Comparison of ENCODE assay signal across 6 cellular contexts in the genomic region with DNA sequence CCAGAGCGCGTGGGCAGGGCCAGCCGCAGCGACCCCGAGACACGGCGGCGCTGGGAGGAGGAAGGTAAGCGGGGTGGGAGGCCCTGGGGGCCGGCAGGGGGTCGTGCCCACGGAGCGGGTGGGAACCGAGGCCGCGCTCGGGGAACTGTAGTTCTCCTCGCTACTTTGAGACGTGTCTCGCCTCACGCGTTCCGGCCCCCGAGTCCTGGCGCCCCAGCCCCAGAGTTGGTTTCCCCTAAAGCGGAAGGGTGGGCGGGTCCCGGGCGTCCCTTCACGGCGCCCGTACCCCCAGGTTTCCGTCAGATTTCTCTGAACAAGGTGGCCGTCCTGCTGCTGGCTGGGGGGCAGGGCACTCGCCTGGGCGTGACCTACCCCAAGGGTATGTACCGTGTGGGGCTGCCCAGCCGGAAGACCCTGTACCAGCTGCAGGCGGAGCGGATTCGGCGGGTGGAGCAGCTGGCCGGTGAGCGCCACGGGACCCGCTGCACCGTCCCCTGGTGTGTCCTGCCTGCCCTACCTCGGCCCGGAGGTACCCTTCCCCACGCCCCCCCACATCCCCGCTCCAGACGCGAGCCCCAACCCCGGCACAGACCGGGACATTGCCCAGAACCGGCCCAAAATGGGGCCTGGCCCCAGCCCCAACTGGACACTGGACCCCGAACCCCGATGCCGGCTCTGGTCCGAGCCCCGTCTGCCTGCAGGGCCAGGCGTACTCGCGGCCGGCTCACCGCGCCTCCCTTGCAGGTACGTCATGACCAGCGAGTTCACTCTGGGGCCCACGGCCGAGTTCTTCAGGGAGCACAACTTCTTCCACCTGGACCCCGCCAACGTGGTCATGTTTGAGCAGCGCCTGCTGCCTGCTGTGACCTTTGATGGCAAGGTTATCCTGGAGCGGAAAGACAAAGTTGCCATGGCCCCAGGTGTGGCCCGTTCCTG. TPM values are rescaled to one million over a fixed set of nuclear protein-coding genes. Genes with fewer than 3 reads are reported as not detected.
A peak's percentile ranks its signal among the peaks of the same experiment; 100 is the strongest.
DNase-seq lines count a peak whose midpoint lies in the region; ATAC-seq and TF ChIP-seq lines count a peak whose summit lies in the region.

No MANE protein-coding gene starts in this region.

- CTCF ChIA-PET in HEK293T (lab: Yijun Ruan, JAX), result interaction anchor here (1.0 to 1.7 kb wide), 2 partner anchors 8 to 10 kb away, joined by 3 to 7 read pairs; no protein-coding TSS in a partner anchor

- no peak overlapping the region for H3K27ac ChIP-seq in smooth muscle cell (ENCODE audit: low read depth)

- no peaks in the 10 kb centered on the region for H3K9me3 ChIP-seq in smooth muscle cell (replicated peaks; ENCODE audit: low read depth)

- no peaks in the 10 kb centered on the region for H3K36me3 ChIP-seq in smooth muscle cell (ENCODE audit: low read depth)

- TF ChIP-seq CTCF in epithelial cell of proximal tubule (conservative IDR thresholded peaks at IDR 0.05; ENCODE audit: low read depth, low read length) (no peak), smooth muscle cell (IDR thresholded peaks at IDR 0.05; ENCODE audit: borderline replicate concordance, insufficient read depth, poor library complexity, severe bottlenecking) (no peak)

- H3K9ac ChIP-seq in smooth muscle cell (ENCODE audit: low read depth), result no peak overlapping the region

- peaks cover 30% of the 10 kb centered on the region for H4K20me1 ChIP-seq in smooth muscle cell (ENCODE audit: low read depth)

- H3K4me3 ChIP-seq in epithelial cell of proximal tubule (ENCODE audit: low read depth, low read length) (peak overlapping the region; percentile 72), smooth muscle cell (peak overlapping the region; percentile 71)

- H3K27me3 ChIP-seq in smooth muscle cell (ENCODE audit: low read depth), result no peaks in the 10 kb centered on the region

- H3F3A ChIP-seq in smooth muscle cell (ENCODE audit: low read depth), result peaks cover 13% of the 10 kb centered on the region

- H3K79me2 ChIP-seq in smooth muscle cell (ENCODE audit: low read depth), result no peaks in the 10 kb centered on the region

- ATAC-seq in GM19397 (IDR thresholded peaks at IDR 0.05; ENCODE audit: unreplicated experiment) (peak; percentile 18), GM18870 (IDR thresholded peaks at IDR 0.05; ENCODE audit: unreplicated experiment) (no peak)

- H3K4me1 ChIP-seq in smooth muscle cell (ENCODE audit: low read depth), result peaks cover 8% of the 10 kb centered on the region

- POLR2A ChIA-PET in HEK293T (lab: Yijun Ruan, JAX), result interaction anchor here (2.5 kb wide), 1 partner anchor 8 kb away, joined by 15 read pairs; a partner anchor contains a TSS

- peak overlapping the region; percentile 99 for H3K4me2 ChIP-seq in smooth muscle cell

- peak; percentile 63 for DNase-seq in RKO (ENCODE audit: low spot score)
- no peak for DNase-seq in epithelial cell of proximal tubule (ENCODE audit: low read depth)
- DNase-seq in smooth muscle cell (lab: John Stamatoyannopoulos, UW; ENCODE audit: unreplicated experiment), result no peak
- DNase-seq in HEK293T (ENCODE audit: extremely low spot score), result no peak

- no peak overlapping the region for H2AFZ ChIP-seq in smooth muscle cell (ENCODE audit: low read depth)

- WGBS in smooth muscle cell (ENCODE audit: low lambda C conversion rate), result 9% methylated on average over 41 of the region's 76 CpGs

TF ChIP-seq in HEK293T, 16 proteins besides CTCF, POLR2A, EP300 and RAD21:
- TF ChIP-seq, protein P1, sequence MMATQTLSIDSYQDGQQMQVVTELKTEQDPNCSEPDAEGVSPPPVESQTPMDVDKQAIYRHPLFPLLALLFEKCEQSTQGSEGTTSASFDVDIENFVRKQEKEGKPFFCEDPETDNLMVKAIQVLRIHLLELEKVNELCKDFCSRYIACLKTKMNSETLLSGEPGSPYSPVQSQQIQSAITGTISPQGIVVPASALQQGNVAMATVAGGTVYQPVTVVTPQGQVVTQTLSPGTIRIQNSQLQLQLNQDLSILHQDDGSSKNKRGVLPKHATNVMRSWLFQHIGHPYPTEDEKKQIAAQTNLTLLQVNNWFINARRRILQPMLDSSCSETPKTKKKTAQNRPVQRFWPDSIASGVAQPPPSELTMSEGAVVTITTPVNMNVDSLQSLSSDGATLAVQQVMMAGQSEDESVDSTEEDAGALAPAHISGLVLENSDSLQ (IDR thresholded peaks at IDR 0.05), result no peak
- TF ChIP-seq CTBP1 (IDR thresholded peaks at IDR 0.05; ENCODE audit: borderline replicate concordance) (no peak), L3MBTL2 (conservative IDR thresholded peaks at IDR 0.05) (no peak), FOXM1 (IDR thresholded peaks at IDR 0.05; ENCODE audit: borderline replicate concordance) (no peak), HDGF (IDR thresholded peaks at IDR 0.05; ENCODE audit: borderline replicate concordance) (no peak), BHLHE40 (IDR thresholded peaks at IDR 0.05; ENCODE audit: borderline replicate concordance) (no peak), SP1 (IDR thresholded peaks at IDR 0.05) (no peak), FOXK2 (IDR thresholded peaks at IDR 0.05) (no peak), TARDBP (IDR thresholded peaks at IDR 0.05) (no peak), SUZ12 (IDR thresholded peaks at IDR 0.05) (no peak), ELF4 (IDR thresholded peaks at IDR 0.05) (no peak), FOXA1 (IDR thresholded peaks at IDR 0.05) (no peak), LEF1 (IDR thresholded peaks at IDR 0.05; ENCODE audit: borderline replicate concordance) (no peak), ARNT (IDR thresholded peaks at IDR 0.05) (no peak), ZNF384 (IDR thresholded peaks at IDR 0.05) (no peak), NFRKB (IDR thresholded peaks at IDR 0.05) (no peak)
TF ChIP-seq in HEK293T: peak in this region for 0.

RNA-seq across cellular contexts. Expression of a gene that starts 0.7 kb away (rescaled TPM):
- 2.1 and 2.2 TPM in 2 replicates for total RNA-seq in epithelial cell of proximal tubule
- 5.8 and 7.2 TPM in 2 replicates for total RNA-seq in smooth muscle cell
- polyA plus RNA-seq in smooth muscle cell, result 22.5 and 23.8 TPM in 2 replicates

RNA-seq across cellular contexts. Expression of a gene that starts 7.7 kb away (rescaled TPM):
- 25.6 and 51.3 TPM in 2 replicates for total RNA-seq in epithelial cell of proximal tubule
- 1.9 and 2.1 TPM in 2 replicates for total RNA-seq in smooth muscle cell
- 3.9 and 5.0 TPM in 2 replicates for polyA plus RNA-seq in smooth muscle cell

RNA-seq across cellular contexts. Expression of a gene that starts 8.8 kb away (rescaled TPM):
- total RNA-seq in epithelial cell of proximal tubule, result 46.0 and 74.3 TPM in 2 replicates
- total RNA-seq in smooth muscle cell, result 62.9 and 70.9 TPM in 2 replicates
- 97.1 and 109 TPM in 2 replicates for polyA plus RNA-seq in smooth muscle cell

RNA-seq across cellular contexts. Expression of a gene that starts 24.2 kb away (rescaled TPM):
- total RNA-seq in epithelial cell of proximal tubule, result 0.87 TPM in 1 of 2 replicates, not detected in the other
- not detected in 2 replicates for total RNA-seq in smooth muscle cell
- 0.30 and 0.78 TPM in 2 replicates for polyA plus RNA-seq in smooth muscle cell

RNA-seq across cellular contexts. Expression of a gene that starts 32.0 kb away (rescaled TPM):
- total RNA-seq in epithelial cell of proximal tubule, result 19.7 and 47.7 TPM in 2 replicates
- 5.9 and 9.9 TPM in 2 replicates for total RNA-seq in smooth muscle cell
- 19.3 and 38.8 TPM in 2 replicates for polyA plus RNA-seq in smooth muscle cell
